In genomic region chr4:170047774-170048354, GRCh38 we compare ENCODE assay signal across 8 cellular contexts. TPM values are rescaled to one million over a fixed set of nuclear protein-coding genes. Genes with fewer than 3 reads are reported as not detected.
A peak's percentile ranks its signal among the peaks of the same experiment; 100 is the strongest.
DNase-seq lines count a peak whose midpoint lies in the region; ATAC-seq and FAIRE-seq lines count a peak whose summit lies in the region.

No MANE protein-coding gene starts in this region.

- no peaks in the 10 kb centered on the region for H3K36me3 ChIP-seq in SJCRH30

- no peak overlapping the region for H3K4me3 ChIP-seq in SJCRH30

- no peaks in the 10 kb centered on the region for H3K4me1 ChIP-seq in SJCRH30

- in situ Hi-C loops in KBM-7 (cut with MboI; ENCODE audit: low pct_unique_long_range_greater_than_20kb, low sequenced_read_pairs): loop anchor here (25.0 kb wide), 2 partner anchors 236 to 411 kb away; no protein-coding TSS in a partner anchor

- H3K27me3 ChIP-seq in SJCRH30: no peaks in the 10 kb centered on the region

- H3K9me3 ChIP-seq in SJCRH30 (replicated peaks): no peaks in the 10 kb centered on the region

- peak; percentile 63 for DNase-seq in KBM-7
- peak; percentile 34 to 72 for DNase-seq in SJCRH30
- peak; percentile 61 for DNase-seq in amniotic stem cell (lab: John Stamatoyannopoulos, UW)
- DNase-seq in hippocampal formation (lab: John Stamatoyannopoulos, UW): peak; percentile 11 to 75
- peak; percentile 18 to 32 (median 26) for DNase-seq in stimulated activated CD4-positive, alpha-beta T cell treated with anti-CD3 and anti-CD28 coated beads, Interleukin-1b, Interleukin-23, amount 100 ng/mL, for 24 hours (ENCODE audit: low read depth in 4 of 4, low spot score in 1 of 4)

- H3K27ac ChIP-seq in SJCRH30: no peak overlapping the region

- no peak for ATAC-seq in GM19452 (IDR thresholded peaks at IDR 0.05; ENCODE audit: unreplicated experiment)
- ATAC-seq in HG02678 (IDR thresholded peaks at IDR 0.05; ENCODE audit: unreplicated experiment): no peak

- peak; percentile 95 for FAIRE-seq in G401.6 (lab: Jason Lieb, UNC)

RNA-seq across cellular contexts. Expression of gene MFAP3L, which starts 21.7 kb away (rescaled TPM):
- 2.7 and 3.5 TPM in 2 replicates for total RNA-seq in SJCRH30 (2014; rRNA removed; shearing (Covaris generic))

RNA-seq across cellular contexts. Expression of gene AADAT, which starts 41.9 kb away (rescaled TPM):
- total RNA-seq in SJCRH30 (2014; rRNA removed; shearing (Covaris generic)): 10.9 and 13.3 TPM in 2 replicates
